Comparison of ENCODE assay signal across 1 cellular context in genomic region chr9:127734747-127735529, GRCh38.
TF ChIP-seq lines count a peak whose summit lies in the region.

Gene TOR2A, minus strand, starts transcription at chr9:127735294. Its CDS starts 24 bp downstream, at chr9:127735270.

TF ChIP-seq in HepG2, 621 proteins besides CTCF, POLR2A, EP300 and RAD21 (continued from another document and continues in another):
- TF ChIP-seq HBP1 (CRISPR knock-in tag; IDR thresholded peaks at IDR 0.05; ENCODE audit: low read depth) (peak; percentile 11; the same call in 1 of the 2 replicates), ZNF383 (CRISPR knock-in tag; IDR thresholded peaks at IDR 0.05; ENCODE audit: borderline replicate concordance) (peak; percentile 99; the same call in 1 of the 2 replicates), ZNF639 (CRISPR knock-in tag; conservative IDR thresholded peaks at IDR 0.05) (no peak), BRD4 (CRISPR knock-in tag; IDR thresholded peaks at IDR 0.05) (no peak; the same call in none of the 2 replicates), ZNF484 (CRISPR knock-in tag; IDR thresholded peaks at IDR 0.05; ENCODE audit: borderline replicate concordance, low read depth) (no peak), CC2D1A (CRISPR knock-in tag; IDR thresholded peaks at IDR 0.05) (no peak), POLR2G (IDR thresholded peaks at IDR 0.05; ENCODE audit: low read depth, low read length) (peak; percentile 75), CBX5 (CRISPR knock-in tag; IDR thresholded peaks at IDR 0.05; ENCODE audit: borderline replicate concordance) (peak; percentile 71; the same call in 1 of the 2 replicates), GTF2F1 (IDR thresholded peaks at IDR 0.05; ENCODE audit: low read length) (no peak), ZFAT (CRISPR knock-in tag; conservative IDR thresholded peaks at IDR 0.05) (no peak), SNAPC2 (CRISPR knock-in tag; IDR thresholded peaks at IDR 0.05) (no peak), ZNF614 (CRISPR knock-in tag; IDR thresholded peaks at IDR 0.05; ENCODE audit: borderline replicate concordance) (no peak; the same call in 1 of the 2 replicates), ZNF841 (CRISPR knock-in tag; IDR thresholded peaks at IDR 0.05; ENCODE audit: borderline replicate concordance) (no peak), HNRNPK (IDR thresholded peaks at IDR 0.05; ENCODE audit: low read depth, low read length, poor library complexity, severe bottlenecking) (peak; percentile 42), ZNF615 (CRISPR knock-in tag; IDR thresholded peaks at IDR 0.05; ENCODE audit: borderline replicate concordance) (no peak), ZNF180 (CRISPR knock-in tag; IDR thresholded peaks at IDR 0.05; ENCODE audit: borderline replicate concordance, low read depth) (peak; percentile 97; the same call in 1 of the 2 replicates), TAF1 (CRISPR knock-in tag; IDR thresholded peaks at IDR 0.05) (peak; percentile 51; the same call in 1 of the 2 replicates), NFKBIZ (CRISPR knock-in tag; IDR thresholded peaks at IDR 0.05) (0 out of 2 replicates have a peak, but pooled peaks have one; percentile 53), RNF2 (conservative IDR thresholded peaks at IDR 0.05; ENCODE audit: low read depth) (peak; percentile 12; the same call in 1 of the 2 replicates), ZNF839 (CRISPR knock-in tag; IDR thresholded peaks at IDR 0.05; ENCODE audit: borderline replicate concordance) (no peak; the same call in 1 of the 2 replicates), ESRRA (CRISPR knock-in tag; IDR thresholded peaks at IDR 0.05; ENCODE audit: low read depth) (peak; percentile 31; the same call in 1 of the 2 replicates), HMG20A (CRISPR knock-in tag; IDR thresholded peaks at IDR 0.05; ENCODE audit: borderline replicate concordance) (no peak), ZNF280D (CRISPR knock-in tag; IDR thresholded peaks at IDR 0.05) (no peak), IKZF1 (IDR thresholded peaks at IDR 0.05) (no peak), ZNF205 (CRISPR knock-in tag; IDR thresholded peaks at IDR 0.05) (no peak), NCOR1 (IDR thresholded peaks at IDR 0.05; ENCODE audit: borderline replicate concordance, low read length) (no peak), HNF4A (CRISPR knock-in tag; IDR thresholded peaks at IDR 0.05) (no peak), RFX3 (CRISPR knock-in tag; IDR thresholded peaks at IDR 0.05) (peak; percentile 98), ZNF232 (CRISPR knock-in tag; IDR thresholded peaks at IDR 0.05; ENCODE audit: borderline replicate concordance) (peak; percentile 36; the same call in 1 of the 2 replicates), NFE2L2 (IDR thresholded peaks at IDR 0.05; ENCODE audit: low read length) (no peak), SYNCRIP (IDR thresholded peaks at IDR 0.05; ENCODE audit: insufficient read depth, low read depth, low read length) (no peak), ZNF12 (CRISPR knock-in tag; IDR thresholded peaks at IDR 0.05) (no peak), ISX (CRISPR knock-in tag; conservative IDR thresholded peaks at IDR 0.05) (no peak), ZNF776 (CRISPR knock-in tag; IDR thresholded peaks at IDR 0.05) (no peak), DDIT3 (CRISPR knock-in tag; IDR thresholded peaks at IDR 0.05) (no peak)
- TF ChIP-seq, protein P1, sequence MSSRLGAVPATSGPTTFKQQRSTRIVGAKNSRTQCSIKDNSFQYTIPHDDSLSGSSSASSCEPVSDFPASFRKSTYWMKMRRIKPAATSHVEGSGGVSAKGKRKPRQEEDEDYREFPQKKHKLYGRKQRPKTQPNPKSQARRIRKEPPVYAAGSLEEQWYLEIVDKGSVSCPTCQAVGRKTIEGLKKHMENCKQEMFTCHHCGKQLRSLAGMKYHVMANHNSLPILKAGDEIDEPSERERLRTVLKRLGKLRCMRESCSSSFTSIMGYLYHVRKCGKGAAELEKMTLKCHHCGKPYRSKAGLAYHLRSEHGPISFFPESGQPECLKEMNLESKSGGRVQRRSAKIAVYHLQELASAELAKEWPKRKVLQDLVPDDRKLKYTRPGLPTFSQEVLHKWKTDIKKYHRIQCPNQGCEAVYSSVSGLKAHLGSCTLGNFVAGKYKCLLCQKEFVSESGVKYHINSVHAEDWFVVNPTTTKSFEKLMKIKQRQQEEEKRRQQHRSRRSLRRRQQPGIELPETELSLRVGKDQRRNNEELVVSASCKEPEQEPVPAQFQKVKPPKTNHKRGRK (CRISPR knock-in tag; IDR thresholded peaks at IDR 0.05) = no peak
- TF ChIP-seq, protein P2, sequence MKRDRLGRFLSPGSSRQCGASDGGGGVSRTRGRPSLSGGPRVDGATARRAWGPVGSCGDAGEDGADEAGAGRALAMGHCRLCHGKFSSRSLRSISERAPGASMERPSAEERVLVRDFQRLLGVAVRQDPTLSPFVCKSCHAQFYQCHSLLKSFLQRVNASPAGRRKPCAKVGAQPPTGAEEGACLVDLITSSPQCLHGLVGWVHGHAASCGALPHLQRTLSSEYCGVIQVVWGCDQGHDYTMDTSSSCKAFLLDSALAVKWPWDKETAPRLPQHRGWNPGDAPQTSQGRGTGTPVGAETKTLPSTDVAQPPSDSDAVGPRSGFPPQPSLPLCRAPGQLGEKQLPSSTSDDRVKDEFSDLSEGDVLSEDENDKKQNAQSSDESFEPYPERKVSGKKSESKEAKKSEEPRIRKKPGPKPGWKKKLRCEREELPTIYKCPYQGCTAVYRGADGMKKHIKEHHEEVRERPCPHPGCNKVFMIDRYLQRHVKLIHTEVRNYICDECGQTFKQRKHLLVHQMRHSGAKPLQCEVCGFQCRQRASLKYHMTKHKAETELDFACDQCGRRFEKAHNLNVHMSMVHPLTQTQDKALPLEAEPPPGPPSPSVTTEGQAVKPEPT (CRISPR knock-in tag; IDR thresholded peaks at IDR 0.05; ENCODE audit: low read depth) = peak; percentile 79; the same call in 1 of the 2 replicates
- TF ChIP-seq, protein P3, sequence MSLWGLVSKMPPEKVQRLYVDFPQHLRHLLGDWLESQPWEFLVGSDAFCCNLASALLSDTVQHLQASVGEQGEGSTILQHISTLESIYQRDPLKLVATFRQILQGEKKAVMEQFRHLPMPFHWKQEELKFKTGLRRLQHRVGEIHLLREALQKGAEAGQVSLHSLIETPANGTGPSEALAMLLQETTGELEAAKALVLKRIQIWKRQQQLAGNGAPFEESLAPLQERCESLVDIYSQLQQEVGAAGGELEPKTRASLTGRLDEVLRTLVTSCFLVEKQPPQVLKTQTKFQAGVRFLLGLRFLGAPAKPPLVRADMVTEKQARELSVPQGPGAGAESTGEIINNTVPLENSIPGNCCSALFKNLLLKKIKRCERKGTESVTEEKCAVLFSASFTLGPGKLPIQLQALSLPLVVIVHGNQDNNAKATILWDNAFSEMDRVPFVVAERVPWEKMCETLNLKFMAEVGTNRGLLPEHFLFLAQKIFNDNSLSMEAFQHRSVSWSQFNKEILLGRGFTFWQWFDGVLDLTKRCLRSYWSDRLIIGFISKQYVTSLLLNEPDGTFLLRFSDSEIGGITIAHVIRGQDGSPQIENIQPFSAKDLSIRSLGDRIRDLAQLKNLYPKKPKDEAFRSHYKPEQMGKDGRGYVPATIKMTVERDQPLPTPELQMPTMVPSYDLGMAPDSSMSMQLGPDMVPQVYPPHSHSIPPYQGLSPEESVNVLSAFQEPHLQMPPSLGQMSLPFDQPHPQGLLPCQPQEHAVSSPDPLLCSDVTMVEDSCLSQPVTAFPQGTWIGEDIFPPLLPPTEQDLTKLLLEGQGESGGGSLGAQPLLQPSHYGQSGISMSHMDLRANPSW (CRISPR knock-in tag; IDR thresholded peaks at IDR 0.05; ENCODE audit: borderline replicate concordance) = peak; percentile 61; the same call in 1 of the 2 replicates
- TF ChIP-seq, protein P4, sequence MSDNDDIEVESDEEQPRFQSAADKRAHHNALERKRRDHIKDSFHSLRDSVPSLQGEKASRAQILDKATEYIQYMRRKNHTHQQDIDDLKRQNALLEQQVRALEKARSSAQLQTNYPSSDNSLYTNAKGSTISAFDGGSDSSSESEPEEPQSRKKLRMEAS (IDR thresholded peaks at IDR 0.05) = peak; percentile 49; the same call in 1 of the 2 replicates
- TF ChIP-seq, protein P5, sequence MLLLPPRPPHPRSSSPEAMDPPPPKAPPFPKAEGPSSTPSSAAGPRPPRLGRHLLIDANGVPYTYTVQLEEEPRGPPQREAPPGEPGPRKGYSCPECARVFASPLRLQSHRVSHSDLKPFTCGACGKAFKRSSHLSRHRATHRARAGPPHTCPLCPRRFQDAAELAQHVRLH (CRISPR knock-in tag; IDR thresholded peaks at IDR 0.05; ENCODE audit: borderline replicate concordance, low read depth) = 0 out of 2 replicates have a peak, but pooled peaks have one; percentile 54
- TF ChIP-seq, protein P6, sequence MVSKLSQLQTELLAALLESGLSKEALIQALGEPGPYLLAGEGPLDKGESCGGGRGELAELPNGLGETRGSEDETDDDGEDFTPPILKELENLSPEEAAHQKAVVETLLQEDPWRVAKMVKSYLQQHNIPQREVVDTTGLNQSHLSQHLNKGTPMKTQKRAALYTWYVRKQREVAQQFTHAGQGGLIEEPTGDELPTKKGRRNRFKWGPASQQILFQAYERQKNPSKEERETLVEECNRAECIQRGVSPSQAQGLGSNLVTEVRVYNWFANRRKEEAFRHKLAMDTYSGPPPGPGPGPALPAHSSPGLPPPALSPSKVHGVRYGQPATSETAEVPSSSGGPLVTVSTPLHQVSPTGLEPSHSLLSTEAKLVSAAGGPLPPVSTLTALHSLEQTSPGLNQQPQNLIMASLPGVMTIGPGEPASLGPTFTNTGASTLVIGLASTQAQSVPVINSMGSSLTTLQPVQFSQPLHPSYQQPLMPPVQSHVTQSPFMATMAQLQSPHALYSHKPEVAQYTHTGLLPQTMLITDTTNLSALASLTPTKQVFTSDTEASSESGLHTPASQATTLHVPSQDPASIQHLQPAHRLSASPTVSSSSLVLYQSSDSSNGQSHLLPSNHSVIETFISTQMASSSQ (IDR thresholded peaks at IDR 0.05; ENCODE audit: low read depth) = no peak
- TF ChIP-seq, protein P6 (CRISPR knock-in tag; IDR thresholded peaks at IDR 0.05; ENCODE audit: borderline replicate concordance) = peak; percentile 65; the same call in 1 of the 2 replicates
